Comparison of ENCODE assay signal across 1 cellular context in the genomic region with DNA sequence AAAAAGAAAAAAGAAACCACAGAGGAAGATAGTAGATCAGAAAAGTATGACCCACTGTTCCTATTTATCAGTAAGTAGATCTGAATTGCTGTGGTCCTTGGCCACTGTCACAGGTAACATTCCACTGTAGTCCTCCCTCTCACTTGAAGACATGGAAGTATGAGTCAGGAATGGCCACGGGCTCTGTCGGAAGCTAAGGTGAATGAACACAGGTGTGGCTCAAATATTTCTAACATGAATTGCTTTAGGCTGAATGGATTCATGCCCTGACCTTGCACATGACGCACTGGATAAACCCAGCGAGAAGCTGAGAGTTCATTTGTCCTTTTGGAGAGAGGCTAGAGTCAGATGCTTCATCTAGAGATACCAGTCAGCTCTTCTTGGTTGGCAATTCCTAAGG.
TF ChIP-seq lines count a peak whose summit lies in the region.

No MANE protein-coding gene starts in this region.

TF ChIP-seq in HCT116, 20 proteins besides CTCF, POLR2A, EP300 and RAD21 (continued from another document):
- no peak; the same call in 1 of the 2 replicates for TF ChIP-seq SRF (IDR thresholded peaks at IDR 0.05; ENCODE audit: low read depth)
- peak; percentile 82 for TF ChIP-seq JUND (IDR thresholded peaks at IDR 0.05)
- TF ChIP-seq EGR1 (IDR thresholded peaks at IDR 0.05; ENCODE audit: low read depth), result 0 out of 2 replicates have a peak, but pooled peaks have one; percentile 14
- no peak for TF ChIP-seq POLR2AphosphoS5 (IDR thresholded peaks at IDR 0.05; ENCODE audit: low read depth, low read length)
- no peak for TF ChIP-seq EZH2phosphoT487 (IDR thresholded peaks at IDR 0.05; ENCODE audit: borderline replicate concordance)
- TF ChIP-seq CEBPB (IDR thresholded peaks at IDR 0.05; ENCODE audit: low read depth), result peak; percentile 37; the same call in 1 of the 2 replicates
- TF ChIP-seq CBX3 (IDR thresholded peaks at IDR 0.05; ENCODE audit: low read depth), result peak; percentile 83
- peak; percentile 83 for TF ChIP-seq SP1 (IDR thresholded peaks at IDR 0.05; ENCODE audit: low read depth)
- no peak for TF ChIP-seq ZFX (IDR thresholded peaks at IDR 0.05)
- TF ChIP-seq ATF3 (IDR thresholded peaks at IDR 0.05), result no peak
